In the genomic region with DNA sequence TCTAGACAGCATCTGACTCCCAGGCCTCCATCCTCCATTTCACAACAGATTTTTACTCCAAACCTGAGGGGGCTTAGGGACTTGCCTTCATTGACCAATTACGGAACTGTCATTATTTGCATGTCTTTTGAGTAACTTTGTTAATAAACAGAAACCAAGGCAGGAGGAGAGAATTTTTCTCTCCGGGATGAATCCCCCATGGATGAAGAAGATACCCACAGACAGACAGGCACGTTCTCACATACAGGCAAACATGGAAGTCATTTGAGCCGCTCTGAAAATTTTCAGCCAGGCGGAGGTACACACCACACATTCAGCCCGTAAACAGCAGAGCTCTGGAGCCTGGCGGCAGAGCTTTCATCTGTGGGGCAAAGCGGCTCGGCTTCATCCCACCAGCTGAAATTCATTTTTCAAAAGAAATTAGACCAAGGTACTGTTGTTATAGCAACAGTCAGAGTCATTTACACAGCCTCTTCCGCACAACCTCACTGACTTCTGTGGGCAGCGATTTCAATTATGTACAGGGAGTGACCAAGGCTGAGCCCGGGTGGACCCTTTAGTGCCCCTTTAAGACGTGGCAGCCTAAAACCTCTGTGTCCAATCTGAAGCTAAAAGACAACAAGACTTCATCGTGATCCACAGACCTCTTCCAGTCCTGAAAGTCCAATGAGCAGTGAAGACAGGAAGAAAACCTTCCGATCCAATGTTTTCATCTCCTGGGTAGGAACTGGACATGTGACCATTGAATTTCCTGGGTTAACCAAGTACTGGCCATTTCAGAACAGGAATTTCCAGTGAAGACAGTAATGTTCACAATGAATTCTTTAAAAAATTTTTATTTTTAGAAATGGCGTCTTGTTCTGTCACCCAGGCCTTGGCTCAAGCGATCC, we compare ENCODE assay signal across 10 cellular contexts.
A peak's percentile ranks its signal among the peaks of the same experiment; 100 is the strongest.
DNase-seq lines count a peak whose midpoint lies in the region; ATAC-seq, FAIRE-seq and TF ChIP-seq lines count a peak whose summit lies in the region.
"Had no signal": no experiment of that assay in that cellular context is flagged by ENCODE, and none has a peak within 500 bp of the region (broad histone marks: within the 10 kb centered on the region; RNA-seq: fewer than 3 reads in every experiment).

No MANE protein-coding gene starts in this region.

- H3K27me3 ChIP-seq in gastrocnemius medialis, result no peaks in the 10 kb centered on the region

- DNase-seq in ELR (ENCODE audit: low read depth) (peak; percentile 41), gastrocnemius medialis (no peak), Right ventricle myocardium inferior (ENCODE audit: missing footprints) (no peak)
- DNase-seq: NCI-H2029 treated with DMSO at 0.1 percent for 48 hours had no signal

- no peak for TF ChIP-seq CTCF in gastrocnemius medialis (IDR thresholded peaks at IDR 0.05 in 4 of 5, conservative IDR thresholded peaks at IDR 0.05 in 1 of 5)

- ATAC-seq in SK-N-SH treated with all-trans-retinoic acid at 6 μM for 48 hours (peak; percentile 64), gastrocnemius medialis (peak; percentile 69), HG03432 (IDR thresholded peaks at IDR 0.05; ENCODE audit: unreplicated experiment) (no peak), GM21423 (IDR thresholded peaks at IDR 0.05; ENCODE audit: unreplicated experiment) (no peak), Right ventricle myocardium inferior (no peak), GM18517 (IDR thresholded peaks at IDR 0.05; ENCODE audit: unreplicated experiment) (no peak)
- ATAC-seq: esophagus mucosa had no signal

- intact Hi-C loops in gastrocnemius medialis (cut with DNase I; ENCODE audit: low total_unique reads) (loop anchor here (5.0 kb wide), 2 partner anchors 165 to 250 kb away; partner anchors contain the start of gene MAML3), Right ventricle myocardium inferior (cut with DNase I) (no loop called here)

- in situ Hi-C loops in gastrocnemius medialis (cut with MboI; ENCODE audit: low sequenced_read_pairs in 4 of 4), result no loop called here

- no peaks in the 10 kb centered on the region for H3K36me3 ChIP-seq in gastrocnemius medialis

- peaks cover 10 to 15% of the 10 kb centered on the region in 2 donors for H3K4me1 ChIP-seq in gastrocnemius medialis

- H3K4me3 ChIP-seq in gastrocnemius medialis, result peak overlapping the region; percentile 43 to 57 (median 50)

- H3K27ac ChIP-seq in gastrocnemius medialis, result peak overlapping the region in 3 of 4 donors; percentile 35 to 41 (median 38)

- H3K9me3 ChIP-seq in gastrocnemius medialis, result no peaks in the 10 kb centered on the region

- TF ChIP-seq POLR2A in gastrocnemius medialis (IDR thresholded peaks at IDR 0.05), result no peak

- FAIRE-seq in islet of Langerhans (lab: Jason Lieb, UNC), result peak; percentile 47

TF ChIP-seq in SK-N-SH treated with all-trans-retinoic acid at 6 μM for 48 hours, 23 proteins besides CTCF, POLR2A, EP300 and RAD21 (continues in another document):
- TF ChIP-seq TSHZ2 (CRISPR knock-in tag; IDR thresholded peaks at IDR 0.05), result no peak
- no peak for TF ChIP-seq SNAI2 (CRISPR knock-in tag; IDR thresholded peaks at IDR 0.05)
- no peak for TF ChIP-seq PPARA (CRISPR knock-in tag; IDR thresholded peaks at IDR 0.05; ENCODE audit: borderline replicate concordance)
- no peak for TF ChIP-seq POU6F1 (CRISPR knock-in tag; IDR thresholded peaks at IDR 0.05; ENCODE audit: borderline replicate concordance, low read depth)
- TF ChIP-seq ZC3H10 (CRISPR knock-in tag; IDR thresholded peaks at IDR 0.05), result no peak
- no peak for TF ChIP-seq ESRRG (CRISPR knock-in tag; IDR thresholded peaks at IDR 0.05)
- TF ChIP-seq ZFP3 (CRISPR knock-in tag; IDR thresholded peaks at IDR 0.05), result no peak
- TF ChIP-seq CSDC2 (CRISPR knock-in tag; IDR thresholded peaks at IDR 0.05), result no peak
- no peak for TF ChIP-seq RARB (CRISPR knock-in tag; IDR thresholded peaks at IDR 0.05)
- no peak for TF ChIP-seq CREB5 (CRISPR knock-in tag; IDR thresholded peaks at IDR 0.05; ENCODE audit: low read depth)
- TF ChIP-seq ZFP30 (CRISPR knock-in tag; IDR thresholded peaks at IDR 0.05), result no peak
- TF ChIP-seq ZNF70 (CRISPR knock-in tag; IDR thresholded peaks at IDR 0.05), result no peak
- TF ChIP-seq ARNTL (CRISPR knock-in tag; IDR thresholded peaks at IDR 0.05; ENCODE audit: borderline replicate concordance, low read depth), result no peak
- no peak for TF ChIP-seq CSRNP3 (CRISPR knock-in tag; IDR thresholded peaks at IDR 0.05)
- no peak for TF ChIP-seq BACH2 (CRISPR knock-in tag; IDR thresholded peaks at IDR 0.05; ENCODE audit: borderline replicate concordance)
- no peak for TF ChIP-seq ZNF565 (CRISPR knock-in tag; conservative IDR thresholded peaks at IDR 0.05; ENCODE audit: low read depth)
- TF ChIP-seq, protein P1, sequence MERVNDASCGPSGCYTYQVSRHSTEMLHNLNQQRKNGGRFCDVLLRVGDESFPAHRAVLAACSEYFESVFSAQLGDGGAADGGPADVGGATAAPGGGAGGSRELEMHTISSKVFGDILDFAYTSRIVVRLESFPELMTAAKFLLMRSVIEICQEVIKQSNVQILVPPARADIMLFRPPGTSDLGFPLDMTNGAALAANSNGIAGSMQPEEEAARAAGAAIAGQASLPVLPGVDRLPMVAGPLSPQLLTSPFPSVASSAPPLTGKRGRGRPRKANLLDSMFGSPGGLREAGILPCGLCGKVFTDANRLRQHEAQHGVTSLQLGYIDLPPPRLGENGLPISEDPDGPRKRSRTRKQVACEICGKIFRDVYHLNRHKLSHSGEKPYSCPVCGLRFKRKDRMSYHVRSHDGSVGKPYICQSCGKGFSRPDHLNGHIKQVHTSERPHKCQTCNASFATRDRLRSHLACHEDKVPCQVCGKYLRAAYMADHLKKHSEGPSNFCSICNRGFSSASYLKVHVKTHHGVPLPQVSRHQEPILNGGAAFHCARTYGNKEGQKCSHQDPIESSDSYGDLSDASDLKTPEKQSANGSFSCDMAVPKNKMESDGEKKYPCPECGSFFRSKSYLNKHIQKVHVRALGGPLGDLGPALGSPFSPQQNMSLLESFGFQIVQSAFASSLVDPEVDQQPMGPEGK (CRISPR knock-in tag; IDR thresholded peaks at IDR 0.05; ENCODE audit: borderline replicate concordance), result no peak
- TF ChIP-seq OSR1 (CRISPR knock-in tag; IDR thresholded peaks at IDR 0.05), result no peak

Comparison
In these comparisons a context has a peak if more than half of its experiments do, and no peak if none do; other contexts are left out.
1. ATAC-seq: peak in SK-N-SH treated with all-trans-retinoic acid at 6 μM for 48 hours (single experiment) and gastrocnemius medialis (2 of 2); none in HG03432 (single experiment), GM21423 (single experiment), Right ventricle myocardium inferior (single experiment) and GM18517 (single experiment).